24 cellular contexts compared by ENCODE assay signal in the genomic region with DNA sequence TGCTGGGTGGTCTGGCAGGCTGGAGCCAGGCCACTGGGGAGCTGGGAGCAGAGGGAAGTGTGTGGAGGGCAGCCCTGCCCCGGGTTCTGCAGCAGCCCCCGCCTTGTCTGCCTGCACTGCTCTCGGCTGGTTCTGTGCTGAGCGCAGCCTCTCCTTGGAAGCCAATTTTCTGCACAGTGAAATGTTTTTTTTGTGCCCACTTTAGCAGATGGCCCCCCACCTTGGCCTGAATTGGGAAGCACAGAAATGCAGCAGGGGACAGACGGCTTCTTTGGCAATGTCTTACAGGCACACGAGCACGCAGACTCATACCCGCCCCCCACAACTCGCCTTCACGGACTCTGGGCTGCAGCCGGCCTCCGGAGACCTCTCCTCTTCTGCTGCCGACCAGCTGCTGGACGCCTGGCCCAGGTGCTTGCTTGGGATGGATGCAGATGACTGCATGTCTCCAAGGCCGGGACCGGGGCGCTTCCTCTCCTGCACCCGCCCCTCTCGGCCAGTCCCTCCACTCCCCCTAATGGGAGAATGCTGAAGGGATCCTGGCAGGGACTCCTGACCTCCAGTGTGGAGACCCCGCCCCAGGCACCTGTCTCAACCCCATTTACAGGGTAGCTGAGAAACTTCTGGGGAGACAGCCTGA. TPM values are rescaled to one million over a fixed set of nuclear protein-coding genes. Genes with fewer than 3 reads are reported as not detected.
"Had no signal": no experiment of that assay in that cellular context is flagged by ENCODE, and none has a peak within 500 bp of the region (broad histone marks: within the 10 kb centered on the region; RNA-seq: fewer than 3 reads in every experiment).

No MANE protein-coding gene starts in this region.

- H3K4me1 ChIP-seq: colonic mucosa, parathyroid adenoma, prostate gland had no signal

- H2AFZ ChIP-seq: hepatocyte, parathyroid adenoma had no signal

- H3K4me2 ChIP-seq: hepatocyte had no signal

- H3K36me3 Mint-ChIP-seq: naive B cell had no signal

- H3K27ac Mint-ChIP-seq: endodermal cell, naive B cell, nephron had no signal

- H3K4me1 Mint-ChIP-seq: endodermal cell had no signal

- ATAC-seq: left colon, left ventricle myocardium superior, upper lobe of right lung had no signal

- H3K9ac ChIP-seq: parathyroid adenoma had no signal

- H3K79me2 ChIP-seq: hepatocyte, parathyroid adenoma had no signal

- H3K36me3 ChIP-seq: colonic mucosa, prostate gland, suprapubic skin, tibial nerve, upper lobe of right lung, vagina had no signal

- H3K27ac ChIP-seq: colonic mucosa, hepatocyte, parathyroid adenoma, prostate gland, suprapubic skin, tibial nerve, upper lobe of right lung, vagina had no signal

- H3K9me3 Mint-ChIP-seq: endodermal cell, naive B cell, nephron had no signal

- H3K27me3 ChIP-seq: colonic mucosa, vagina had no signal

- DNase-seq: colonic mucosa; dermis blood vessel endothelial cell; effector CD4-positive, alpha-beta T cell; endodermal cell; foreskin melanocyte; head of caudate nucleus; left colon; left ventricle myocardium superior; mesenchymal stem cell; midbrain; naive B cell; small intestine; stimulated activated CD4-positive, alpha-beta T cell treated with anti-CD3 and anti-CD28 coated beads, Interleukin-2, amount 100 ng/mL, for 48 hours; stimulated activated naive CD4-positive, alpha-beta T cell treated with Interleukin-2 at 50 U/mL for 16 hours; upper lobe of right lung had no signal

- H3K4me3 Mint-ChIP-seq: endodermal cell, naive B cell, nephron had no signal

- H3K4me3 ChIP-seq: colonic mucosa, hepatocyte, lung, prostate gland, suprapubic skin, tibial nerve, upper lobe of right lung, vagina had no signal

- H3K9me3 ChIP-seq: colonic mucosa, prostate gland, suprapubic skin, tibial nerve, upper lobe of right lung, vagina had no signal

- FAIRE-seq: small intestine had no signal

RNA-seq across cellular contexts. Expression of a gene that starts 14.8 kb away (rescaled TPM):
- total RNA-seq: kidney epithelial cell, left ventricle myocardium superior had no signal
